ENCODE assay signal across 1 cellular context in genomic region chr16:66609139-66609510, GRCh38.
TF ChIP-seq lines count a peak whose summit lies in the region.

No MANE protein-coding gene starts in this region.

TF ChIP-seq in HepG2, 621 proteins besides CTCF, POLR2A, EP300 and RAD21:
- TF ChIP-seq ZC3H4 (CRISPR knock-in tag; IDR thresholded peaks at IDR 0.05; ENCODE audit: borderline replicate concordance) (0 out of 2 replicates have a peak, but pooled peaks have one; percentile 5), KDM5B (CRISPR knock-in tag; IDR thresholded peaks at IDR 0.05; ENCODE audit: borderline replicate concordance) (peak; percentile 3; the same call in 1 of the 2 replicates), ZFP41 (CRISPR knock-in tag; IDR thresholded peaks at IDR 0.05; ENCODE audit: borderline replicate concordance) (no peak), NONO (IDR thresholded peaks at IDR 0.05) (no peak), NONO (CRISPR knock-in tag; conservative IDR thresholded peaks at IDR 0.05) (0 out of 2 replicates have a peak, but pooled peaks have one; percentile 16), RBFOX2 (IDR thresholded peaks at IDR 0.05; ENCODE audit: low read depth, low read length) (0 out of 2 replicates have a peak, but pooled peaks have one; percentile 12), ZSCAN21 (CRISPR knock-in tag; IDR thresholded peaks at IDR 0.05; ENCODE audit: borderline replicate concordance) (0 out of 2 replicates have a peak, but pooled peaks have one; percentile 5), MEF2D (CRISPR knock-in tag; IDR thresholded peaks at IDR 0.05) (no peak), ZNF782 (CRISPR knock-in tag; IDR thresholded peaks at IDR 0.05; ENCODE audit: borderline replicate concordance) (no peak)
